8 cellular contexts compared by ENCODE assay signal in the genomic region with DNA sequence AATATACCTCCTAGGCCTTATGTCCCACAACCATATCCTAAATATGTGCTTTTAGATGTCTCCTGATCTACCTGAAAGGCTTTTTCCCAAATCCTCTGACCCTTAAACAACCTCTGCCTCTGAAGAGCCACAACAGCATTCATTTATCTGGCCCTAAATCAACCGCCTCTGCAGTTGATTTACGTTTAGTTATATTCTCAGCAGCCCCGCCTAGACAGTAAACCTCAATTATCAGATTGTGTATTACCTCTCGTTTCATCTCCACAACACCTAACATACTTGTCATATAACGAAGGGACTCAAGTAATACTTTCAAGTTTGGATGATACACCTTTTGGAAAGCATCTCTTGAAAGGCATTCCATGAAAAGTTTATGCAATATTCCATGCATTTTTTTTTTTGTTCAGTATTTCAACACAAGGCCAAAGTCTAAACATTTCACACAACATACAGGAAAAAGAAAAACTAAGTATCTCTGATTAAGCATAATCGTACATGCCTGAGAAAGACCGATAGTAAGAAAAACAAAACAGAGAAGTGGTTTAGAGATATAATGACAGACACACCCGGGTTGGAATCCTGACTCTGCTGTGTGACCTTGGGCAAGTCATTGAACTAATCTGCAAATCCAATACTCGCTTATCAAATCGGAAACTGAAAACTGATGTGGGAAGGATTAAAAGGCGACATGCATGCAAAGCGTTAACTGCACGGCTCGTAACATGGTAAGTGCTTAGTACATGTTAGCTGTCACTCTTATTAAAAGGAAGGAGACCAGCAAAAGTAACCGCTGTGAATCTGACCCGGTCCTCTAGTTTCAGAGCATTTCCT. TPM values are rescaled to one million over a fixed set of nuclear protein-coding genes. Genes with fewer than 3 reads are reported as not detected.
A peak's percentile ranks its signal among the peaks of the same experiment; 100 is the strongest.
DNase-seq lines count a peak whose midpoint lies in the region; ATAC-seq and TF ChIP-seq lines count a peak whose summit lies in the region.

No MANE protein-coding gene starts in this region.

- H3K27me3 ChIP-seq in Caco-2 (replicated peaks; ENCODE audit: control insufficient read depth, insufficient read depth, low read length) (no peaks in the 10 kb centered on the region; the same call in 1 of the 2 replicates), ascending aorta (no peaks in the 10 kb centered on the region)

- intact Hi-C loops in Caco-2 (cut with micrococcal nuclease; ENCODE audit: unreplicated experiment) (loop anchor here (10.0 kb wide), 1 partner anchor 414 kb away; no protein-coding TSS in a partner anchor), ascending aorta (cut with DNase I) (loop anchor here (2.0 kb wide), 1 partner anchor 52 kb away; a partner anchor contains a TSS)

- CTCF ChIA-PET in Caco-2 (lab: Charles Lee), result no interaction called here

- POLR2A ChIA-PET in Caco-2 (lab: Charles Lee), result no interaction called here

- TF ChIP-seq CTCF in Caco-2 (IDR thresholded peaks at IDR 0.05; ENCODE audit: insufficient read depth in 1 of 2, low read depth in 1 of 2, low read length in 1 of 2, severe bottlenecking in 1 of 2, unreplicated experiment in 1 of 2), result no peak
- TF ChIP-seq CTCF in ascending aorta (IDR thresholded peaks at IDR 0.05), result no peak

- H3K4me1 Mint-ChIP-seq in Caco-2 (ENCODE audit: low read depth, unreplicated experiment), result peaks cover 13% of the 10 kb centered on the region

- peaks cover 8% of the 10 kb centered on the region for H3K36me3 Mint-ChIP-seq in Caco-2 (ENCODE audit: insufficient read depth, unreplicated experiment)

- no peaks in the 10 kb centered on the region for H3K9me3 ChIP-seq in Caco-2
- H3K9me3 ChIP-seq in ascending aorta, result no peaks in the 10 kb centered on the region

- H3K27ac Mint-ChIP-seq in Caco-2 (ENCODE audit: unreplicated experiment), result peak overlapping the region; percentile 45

- peaks cover 4% of the 10 kb centered on the region for H3K27me3 Mint-ChIP-seq in Caco-2 (ENCODE audit: insufficient read depth, unreplicated experiment)

- H3K4me3 ChIP-seq in Caco-2 (ENCODE audit: low read depth, low read length), result peak overlapping the region; percentile 100
- H3K4me3 ChIP-seq in ascending aorta, result peak overlapping the region; percentile 78 to 88

- H3K9me3 Mint-ChIP-seq in Caco-2 (ENCODE audit: unreplicated experiment), result no peaks in the 10 kb centered on the region

- ATAC-seq in HG02885 (IDR thresholded peaks at IDR 0.05; ENCODE audit: poor library complexity, unreplicated experiment) (peak; percentile 0), HG03280 (IDR thresholded peaks at IDR 0.05; ENCODE audit: unreplicated experiment) (no peak), HG02763 (IDR thresholded peaks at IDR 0.05; ENCODE audit: unreplicated experiment) (no peak), GM19351 (IDR thresholded peaks at IDR 0.05; ENCODE audit: unreplicated experiment) (no peak)

- TSS peak; percentile 62 for BruUV-seq in Caco-2 (replicated peaks; lab: Mats Ljungman, UMichigan)

- H3K4me3 Mint-ChIP-seq in Caco-2 (ENCODE audit: unreplicated experiment), result peak overlapping the region; percentile 83

- peaks cover 2% of the 10 kb centered on the region for H3K36me3 ChIP-seq in Caco-2 (ENCODE audit: control insufficient read depth, insufficient read depth, low read length)
- peaks cover 8 to 18% of the 10 kb centered on the region in 2 donors for H3K36me3 ChIP-seq in ascending aorta

- H3K4me1 ChIP-seq in Caco-2, result peaks cover 9% of the 10 kb centered on the region
- H3K4me1 ChIP-seq in ascending aorta, result peaks cover 6 to 18% of the 10 kb centered on the region in 2 donors

- H3K27ac ChIP-seq in ascending aorta, result peak overlapping the region; percentile 74 to 75

- DNase-seq in Caco-2, result no peak
- no peak for DNase-seq in ascending aorta (ENCODE audit: low spot score in 2 of 2)
- DNase-seq in medulla oblongata (ENCODE audit: extremely low spot score), result peak; percentile 6
- DNase-seq in NCI-H1694 (lab: John Stamatoyannopoulos, UW), result no peak

RNA-seq across cellular contexts. Expression of a gene that starts 0.8 kb away (rescaled TPM):
- total RNA-seq in Caco-2 (2022), result 38.0 and 42.1 TPM in 2 replicates
- total RNA-seq in ascending aorta, result 114 TPM

RNA-seq across cellular contexts. Expression of a gene that starts 52.0 kb away (rescaled TPM):
- total RNA-seq in Caco-2 (2022), result 40.1 and 43.6 TPM in 2 replicates
- total RNA-seq in ascending aorta, result 16.4 TPM
